ENCODE assay signal across 1 cellular context in genomic region chr2:40315684-40316083, GRCh38.
TF ChIP-seq lines count a peak whose summit lies in the region.

No MANE protein-coding gene starts in this region.

TF ChIP-seq in HepG2, 621 proteins besides CTCF, POLR2A, EP300 and RAD21 (continued from another document):
- TF ChIP-seq ZBED4 (CRISPR knock-in tag; IDR thresholded peaks at IDR 0.05; ENCODE audit: borderline replicate concordance) (no peak), ZNF24 (IDR thresholded peaks at IDR 0.05) (no peak), HNRNPH1 (optimal IDR thresholded peaks at IDR 0.05; ENCODE audit: low read depth, low read length) (no peak), ZBTB2 (CRISPR knock-in tag; IDR thresholded peaks at IDR 0.05; ENCODE audit: low read depth) (no peak), BRF2 (CRISPR knock-in tag; IDR thresholded peaks at IDR 0.05) (no peak), ZNF574 (CRISPR knock-in tag; IDR thresholded peaks at IDR 0.05) (no peak), ZSCAN9 (CRISPR knock-in tag; IDR thresholded peaks at IDR 0.05; ENCODE audit: borderline replicate concordance) (no peak), PLRG1 (conservative IDR thresholded peaks at IDR 0.05) (no peak), STAG1 (CRISPR knock-in tag; IDR thresholded peaks at IDR 0.05) (no peak), RERE (CRISPR knock-in tag; IDR thresholded peaks at IDR 0.05; ENCODE audit: low read depth) (no peak), SOX6 (IDR thresholded peaks at IDR 0.05) (no peak), SOX6 (CRISPR knock-in tag; IDR thresholded peaks at IDR 0.05) (no peak), KLF11 (CRISPR knock-in tag; IDR thresholded peaks at IDR 0.05) (no peak), RBM39 (IDR thresholded peaks at IDR 0.05; ENCODE audit: low read depth, low read length, poor library complexity, severe bottlenecking) (no peak), HNF1B (CRISPR knock-in tag; IDR thresholded peaks at IDR 0.05) (no peak)
